Comparison of ENCODE assay signal across 13 cellular contexts in genomic region chr4:83196936-83197335, GRCh38.
"Had no signal": no experiment of that assay in that cellular context is flagged by ENCODE, and none has a peak within 500 bp of the region (broad histone marks: within the 10 kb centered on the region; RNA-seq: fewer than 3 reads in every experiment).

No MANE protein-coding gene starts in this region.

- H3K4me3 Mint-ChIP-seq: activated CD4-positive, alpha-beta memory T cell treated with anti-CD3 and anti-CD28 coated beads for 36 hours; activated T-cell treated with anti-CD3 and anti-CD28 coated beads, Interleukin-2, amount 50 U/mL, for 72 hours; neural progenitor cell; type B pancreatic cell had no signal

- H3K4me2 ChIP-seq: neural progenitor cell had no signal

- H3K4me1 ChIP-seq: ascending aorta, gastrocnemius medialis, neural progenitor cell had no signal

- H3K27me3 Mint-ChIP-seq: activated CD4-positive, alpha-beta memory T cell treated with anti-CD3 and anti-CD28 coated beads for 36 hours; type B pancreatic cell had no signal

- H3K4me3 ChIP-seq: ascending aorta, gastrocnemius medialis, heart right ventricle, neural progenitor cell had no signal

- H3K27ac Mint-ChIP-seq: activated CD4-positive, alpha-beta memory T cell treated with anti-CD3 and anti-CD28 coated beads for 36 hours; activated T-cell treated with anti-CD3 and anti-CD28 coated beads, Interleukin-2, amount 50 U/mL, for 72 hours; neural progenitor cell; type B pancreatic cell had no signal

- H3K36me3 Mint-ChIP-seq: activated CD4-positive, alpha-beta memory T cell treated with anti-CD3 and anti-CD28 coated beads for 36 hours; neural progenitor cell; type B pancreatic cell had no signal

- H3K9me3 ChIP-seq: ascending aorta, gastrocnemius medialis had no signal

- H3K9me3 Mint-ChIP-seq: activated CD4-positive, alpha-beta memory T cell treated with anti-CD3 and anti-CD28 coated beads for 36 hours; type B pancreatic cell had no signal

- H3K27me3 ChIP-seq: ascending aorta, gastrocnemius medialis, heart right ventricle, neural progenitor cell had no signal

- H3K27ac ChIP-seq: ascending aorta, gastrocnemius medialis, neural progenitor cell had no signal

- ATAC-seq: activated CD4-positive, CD25-positive, alpha-beta regulatory T cell treated with anti-CD3 and anti-CD28 coated beads, Interleukin-2, amount 50 U/mL, for 24 hours; activated T-cell treated with anti-CD3 and anti-CD28 coated beads, Interleukin-2, amount 50 U/mL, for 72 hours; gastrocnemius medialis; heart right ventricle had no signal

- DNase-seq: activated CD4-positive, alpha-beta memory T cell treated with anti-CD3 and anti-CD28 coated beads for 36 hours; activated CD8-positive, alpha-beta memory T cell treated with anti-CD3 and anti-CD28 coated beads, Interleukin-2, amount 50 U/mL, for 4 hours; activated gamma-delta T cell treated with Interleukin-2 at 50 U/mL for 16 hours; activated T-cell treated with anti-CD3 and anti-CD28 coated beads, Interleukin-2, amount 50 U/mL, for 72 hours; effector CD4-positive, alpha-beta T cell; gastrocnemius medialis; heart right ventricle; retina; stimulated activated CD4-positive, alpha-beta T cell treated with anti-CD3 and anti-CD28 coated beads, Interleukin-15, amount 100 ng/mL, for 24 hours had no signal

- H3K36me3 ChIP-seq: ascending aorta, gastrocnemius medialis, heart right ventricle, neural progenitor cell had no signal
